In genomic region chr17:68539536-68540469, GRCh38 we compare ENCODE assay signal across 8 cellular contexts. TPM values are rescaled to one million over a fixed set of nuclear protein-coding genes. Genes with fewer than 3 reads are reported as not detected.
A peak's percentile ranks its signal among the peaks of the same experiment; 100 is the strongest.
DNase-seq lines count a peak whose midpoint lies in the region; ATAC-seq and TF ChIP-seq lines count a peak whose summit lies in the region.

No MANE protein-coding gene starts in this region.

- H3K27ac ChIP-seq in DND-41 (ENCODE audit: low read length), result no peak overlapping the region
- peak overlapping the region; percentile 45 for H3K27ac ChIP-seq in neutrophil

- H3K4me1 ChIP-seq in DND-41 (ENCODE audit: insufficient read depth, low read length) (no peaks in the 10 kb centered on the region), neutrophil (ENCODE audit: control insufficient read depth in 1 of 2, insufficient read depth in 1 of 2, low read depth in 1 of 2, low read length in 1 of 2) (no peaks in the 10 kb centered on the region)

- H3K27me3 ChIP-seq in DND-41 (ENCODE audit: insufficient read depth, low read length, poor library complexity) (no peaks in the 10 kb centered on the region), neutrophil (no peaks in the 10 kb centered on the region)

- H3K36me3 ChIP-seq in DND-41 (ENCODE audit: insufficient read depth, low read length), result peaks cover 19% of the 10 kb centered on the region; the same call in 1 of the 2 replicates
- peaks cover 72% of the 10 kb centered on the region for H3K36me3 ChIP-seq in neutrophil

- H3K4me3 ChIP-seq in DND-41 (ENCODE audit: low read depth in 1 of 2, low read length in 2 of 2) (no peak overlapping the region), epithelial cell of esophagus (ENCODE audit: low read length) (no peak overlapping the region), neutrophil (ENCODE audit: low read depth in 1 of 2, low read length in 1 of 2) (no peak overlapping the region)
- no peak overlapping the region for H3K4me3 ChIP-seq in Jurkat, Clone E6-1 (ENCODE audit: low read length)

- H4K20me1 ChIP-seq in DND-41 (ENCODE audit: insufficient read depth, low read length), result no peaks in the 10 kb centered on the region

- no peaks in the 10 kb centered on the region for H3K9me3 ChIP-seq in DND-41 (ENCODE audit: insufficient read depth, low read length, severe bottlenecking)
- H3K9me3 ChIP-seq in neutrophil, result no peaks in the 10 kb centered on the region

- H3K79me2 ChIP-seq in DND-41 (ENCODE audit: insufficient read depth, low read length), result no peaks in the 10 kb centered on the region

- no peak overlapping the region for H3K9ac ChIP-seq in DND-41 (ENCODE audit: low read depth, low read length)

- DNase-seq in DND-41, result no peak
- DNase-seq in Jurkat, Clone E6-1 (ENCODE audit: low read depth, low spot score), result peak; percentile 3
- peak; percentile 55 for DNase-seq in epithelial cell of esophagus (ENCODE audit: low read depth)
- DNase-seq in stimulated activated CD4-positive, alpha-beta T cell treated with anti-CD3 and anti-CD28 coated beads, Interleukin-15, amount 100 ng/mL, for 24 hours, result no peak
- DNase-seq in OCI-M1 (lab: John Stamatoyannopoulos, UW), result no peak

- H2AFZ ChIP-seq in DND-41 (ENCODE audit: low read depth, low read length), result no peak overlapping the region

- H3K4me2 ChIP-seq in DND-41 (ENCODE audit: insufficient read depth, low read length), result no peak overlapping the region

- TF ChIP-seq CTCF in DND-41 (IDR thresholded peaks at IDR 0.05; ENCODE audit: borderline replicate concordance, extremely low read depth, low read length, poor library complexity, severe bottlenecking) (no peak), epithelial cell of esophagus (IDR thresholded peaks at IDR 0.05; ENCODE audit: insufficient read depth, low read depth, low read length, missing control alignments) (peak; percentile 55), neutrophil (IDR thresholded peaks at IDR 0.05) (no peak)

- ATAC-seq in DND-41 (ENCODE audit: insufficient read depth, low read depth), result peak; percentile 37; the same call in 1 of the 3 replicates
- ATAC-seq in GM18502 (IDR thresholded peaks at IDR 0.05; ENCODE audit: poor library complexity, unreplicated experiment), result no peak
- ATAC-seq in GM19023 (IDR thresholded peaks at IDR 0.05; ENCODE audit: unreplicated experiment), result no peak

RNA-seq across cellular contexts. Expression of gene PRKAR1A, which starts 27.6 kb away (rescaled TPM):
- polyA plus RNA-seq in Jurkat, Clone E6-1 (2012; ENCODE audit: insufficient read depth, insufficient read length), result 53.8 TPM

Comparison
In these comparisons a context has a peak if more than half of its experiments do, and no peak if none do; other contexts are left out.
1. DNase-seq: peak in Jurkat, Clone E6-1 (single experiment) and epithelial cell of esophagus (single experiment); none in DND-41 (single experiment), stimulated activated CD4-positive, alpha-beta T cell treated with anti-CD3 and anti-CD28 coated beads, Interleukin-15, amount 100 ng/mL, for 24 hours (single experiment) and OCI-M1 (single experiment).